In the genomic region with DNA sequence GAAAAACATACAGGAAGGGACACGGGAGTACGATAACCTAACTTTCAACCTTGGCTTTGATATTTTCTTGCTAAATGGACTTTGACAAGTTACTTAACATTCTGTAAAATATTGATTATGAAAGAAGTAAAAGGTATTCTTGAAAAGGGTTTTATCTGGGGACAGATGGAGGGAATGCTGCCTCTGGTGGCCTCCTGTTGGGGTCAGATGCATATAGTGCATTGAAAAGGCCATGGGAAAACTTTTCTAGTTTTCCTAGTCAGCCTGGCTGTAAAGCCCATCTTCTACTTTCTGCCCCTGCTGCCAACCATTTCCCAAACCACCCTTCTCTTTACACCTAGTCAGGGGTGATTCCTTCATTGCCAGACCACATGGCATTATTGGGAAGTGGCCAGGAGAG, we compare ENCODE assay signal across 23 cellular contexts. TPM values are rescaled to one million over a fixed set of nuclear protein-coding genes. Genes with fewer than 3 reads are reported as not detected.
DNase-seq lines count a peak whose midpoint lies in the region; TF ChIP-seq lines count a peak whose summit lies in the region.
"Had no signal": no experiment of that assay in that cellular context is flagged by ENCODE, and none has a peak within 500 bp of the region (broad histone marks: within the 10 kb centered on the region; RNA-seq: fewer than 3 reads in every experiment).

No MANE protein-coding gene starts in this region.

- TF ChIP-seq CTCF in C4-2B (conservative IDR thresholded peaks at IDR 0.05) (peak; percentile 9; the same call in 1 of the 2 replicates), HFFc6 (IDR thresholded peaks at IDR 0.05) (peak; percentile 18; the same call in 1 of the 2 replicates), brain microvascular endothelial cell (IDR thresholded peaks at IDR 0.05; ENCODE audit: low read depth, low read length, missing control alignments) (peak; percentile 32), neural crest cell (conservative IDR thresholded peaks at IDR 0.05) (peak; percentile 15)

- no peaks in the 10 kb centered on the region for H3K4me1 Mint-ChIP-seq in HFFc6 (ENCODE audit: low read depth)
- H3K4me1 Mint-ChIP-seq in neural crest cell, result no peaks in the 10 kb centered on the region
- H3K4me1 Mint-ChIP-seq: T-cell had no signal

- H3K4me3 Mint-ChIP-seq in HFFc6 (no peak overlapping the region), neural crest cell (no peak overlapping the region)
- H3K4me3 Mint-ChIP-seq: CD4-positive, alpha-beta T cell; T-cell had no signal

- no peaks in the 10 kb centered on the region for H3K36me3 ChIP-seq in brain microvascular endothelial cell (replicated peaks)
- H3K36me3 ChIP-seq: Peyer's patch had no signal

- H3K27me3 Mint-ChIP-seq in HFFc6 (ENCODE audit: insufficient read depth) (peaks cover 3% of the 10 kb centered on the region; the same call in 1 of the 2 replicates), neural crest cell (ENCODE audit: low read depth) (no peaks in the 10 kb centered on the region)

- H3K27me3 ChIP-seq in brain microvascular endothelial cell (replicated peaks), result no peaks in the 10 kb centered on the region
- H3K27me3 ChIP-seq: Peyer's patch had no signal

- no peak overlapping the region for H3K27ac ChIP-seq in C4-2B
- no peak overlapping the region for H3K27ac ChIP-seq in brain microvascular endothelial cell
- H3K27ac ChIP-seq: A549, HL-60, Peyer's patch had no signal

- DNase-seq in HFFc6 (no peak), brain microvascular endothelial cell (no peak), neural crest cell (ENCODE audit: low read depth, low spot score) (no peak), GM19240 (ENCODE audit: insufficient read length, low spot score) (no peak), SW480 (ENCODE audit: low spot score) (no peak), NCI-H1092 (lab: John Stamatoyannopoulos, UW) (no peak)
- DNase-seq: CD4-positive, alpha-beta T cell; COR-L47; DND-41; GOT3; KG1; NCI-H1092 treated with DMSO at 0.1 percent for 48 hours; NCI-H1436 treated with DMSO at 0.1 percent for 48 hours; NCI-H1930; NCI-H510A; NK-92 treated with Interleukin-12 subunit alpha and Interleukin-12 subunit beta, amount 100 ng/mL, for 24 hours; Peyer's patch; T-cell had no signal

- in situ Hi-C loops in brain microvascular endothelial cell (cut with HindIII; ENCODE audit: low pct_ligation_motif_present, low sequenced_read_pairs), result no loop called here

- H3K36me3 Mint-ChIP-seq in HFFc6 (ENCODE audit: low read depth) (no peaks in the 10 kb centered on the region), neural crest cell (ENCODE audit: low read depth) (no peaks in the 10 kb centered on the region)
- H3K36me3 Mint-ChIP-seq: T-cell had no signal

- H3K9me3 Mint-ChIP-seq in HFFc6, result no peaks in the 10 kb centered on the region
- H3K9me3 Mint-ChIP-seq in neural crest cell, result no peaks in the 10 kb centered on the region
- H3K9me3 Mint-ChIP-seq: CD4-positive, alpha-beta T cell; T-cell had no signal

- H3K4me3 ChIP-seq in brain microvascular endothelial cell (ENCODE audit: low read depth, low read length), result no peak overlapping the region
- H3K4me3 ChIP-seq: A549, GM12878, Peyer's patch had no signal

- H3K27ac Mint-ChIP-seq in HFFc6, result no peak overlapping the region
- H3K27ac Mint-ChIP-seq in neural crest cell (ENCODE audit: unreplicated experiment), result no peak overlapping the region
- H3K27ac Mint-ChIP-seq: CD4-positive, alpha-beta T cell; T-cell had no signal

RNA-seq across cellular contexts. Expression of a gene that starts 22.2 kb away (rescaled TPM):
- not detected for total RNA-seq in HFFc6 (2021; fragmentation: NEBNext Ultra II Directional; extraction: Animal tissue kit (Norgen Biotek cat#: 25700))
- 0.35 and 0.36 TPM in 2 replicates for total RNA-seq in neural crest cell
- total RNA-seq: CD4-positive, alpha-beta T cell; GM12878; HT-29; T-cell had no signal
